ENCODE assay signal across 2 cellular contexts in the genomic region with DNA sequence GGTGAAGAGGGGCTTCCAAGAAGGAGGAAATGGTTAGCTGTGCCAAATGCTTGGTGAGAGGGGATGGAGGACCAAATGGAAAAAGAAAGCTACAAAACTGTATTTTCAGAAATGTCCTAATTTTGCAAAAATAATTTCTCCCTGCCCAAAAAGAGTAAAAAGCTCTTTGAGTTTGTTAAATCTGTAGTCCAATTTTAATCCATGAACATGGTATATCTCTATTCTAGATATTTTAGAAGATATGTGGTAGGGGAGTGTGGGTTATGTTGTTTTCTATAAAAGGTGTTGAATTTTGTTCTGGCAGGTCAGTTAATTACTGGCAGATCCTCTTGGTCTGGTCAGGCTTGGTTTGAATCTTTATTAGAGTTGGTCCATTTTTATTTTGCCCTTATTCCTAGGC.
TF ChIP-seq lines count a peak whose summit lies in the region.

No MANE protein-coding gene starts in this region.

TF ChIP-seq in GM23338, 12 proteins besides CTCF, POLR2A, EP300 and RAD21 (continues in another document):
- TF ChIP-seq, protein P1, sequence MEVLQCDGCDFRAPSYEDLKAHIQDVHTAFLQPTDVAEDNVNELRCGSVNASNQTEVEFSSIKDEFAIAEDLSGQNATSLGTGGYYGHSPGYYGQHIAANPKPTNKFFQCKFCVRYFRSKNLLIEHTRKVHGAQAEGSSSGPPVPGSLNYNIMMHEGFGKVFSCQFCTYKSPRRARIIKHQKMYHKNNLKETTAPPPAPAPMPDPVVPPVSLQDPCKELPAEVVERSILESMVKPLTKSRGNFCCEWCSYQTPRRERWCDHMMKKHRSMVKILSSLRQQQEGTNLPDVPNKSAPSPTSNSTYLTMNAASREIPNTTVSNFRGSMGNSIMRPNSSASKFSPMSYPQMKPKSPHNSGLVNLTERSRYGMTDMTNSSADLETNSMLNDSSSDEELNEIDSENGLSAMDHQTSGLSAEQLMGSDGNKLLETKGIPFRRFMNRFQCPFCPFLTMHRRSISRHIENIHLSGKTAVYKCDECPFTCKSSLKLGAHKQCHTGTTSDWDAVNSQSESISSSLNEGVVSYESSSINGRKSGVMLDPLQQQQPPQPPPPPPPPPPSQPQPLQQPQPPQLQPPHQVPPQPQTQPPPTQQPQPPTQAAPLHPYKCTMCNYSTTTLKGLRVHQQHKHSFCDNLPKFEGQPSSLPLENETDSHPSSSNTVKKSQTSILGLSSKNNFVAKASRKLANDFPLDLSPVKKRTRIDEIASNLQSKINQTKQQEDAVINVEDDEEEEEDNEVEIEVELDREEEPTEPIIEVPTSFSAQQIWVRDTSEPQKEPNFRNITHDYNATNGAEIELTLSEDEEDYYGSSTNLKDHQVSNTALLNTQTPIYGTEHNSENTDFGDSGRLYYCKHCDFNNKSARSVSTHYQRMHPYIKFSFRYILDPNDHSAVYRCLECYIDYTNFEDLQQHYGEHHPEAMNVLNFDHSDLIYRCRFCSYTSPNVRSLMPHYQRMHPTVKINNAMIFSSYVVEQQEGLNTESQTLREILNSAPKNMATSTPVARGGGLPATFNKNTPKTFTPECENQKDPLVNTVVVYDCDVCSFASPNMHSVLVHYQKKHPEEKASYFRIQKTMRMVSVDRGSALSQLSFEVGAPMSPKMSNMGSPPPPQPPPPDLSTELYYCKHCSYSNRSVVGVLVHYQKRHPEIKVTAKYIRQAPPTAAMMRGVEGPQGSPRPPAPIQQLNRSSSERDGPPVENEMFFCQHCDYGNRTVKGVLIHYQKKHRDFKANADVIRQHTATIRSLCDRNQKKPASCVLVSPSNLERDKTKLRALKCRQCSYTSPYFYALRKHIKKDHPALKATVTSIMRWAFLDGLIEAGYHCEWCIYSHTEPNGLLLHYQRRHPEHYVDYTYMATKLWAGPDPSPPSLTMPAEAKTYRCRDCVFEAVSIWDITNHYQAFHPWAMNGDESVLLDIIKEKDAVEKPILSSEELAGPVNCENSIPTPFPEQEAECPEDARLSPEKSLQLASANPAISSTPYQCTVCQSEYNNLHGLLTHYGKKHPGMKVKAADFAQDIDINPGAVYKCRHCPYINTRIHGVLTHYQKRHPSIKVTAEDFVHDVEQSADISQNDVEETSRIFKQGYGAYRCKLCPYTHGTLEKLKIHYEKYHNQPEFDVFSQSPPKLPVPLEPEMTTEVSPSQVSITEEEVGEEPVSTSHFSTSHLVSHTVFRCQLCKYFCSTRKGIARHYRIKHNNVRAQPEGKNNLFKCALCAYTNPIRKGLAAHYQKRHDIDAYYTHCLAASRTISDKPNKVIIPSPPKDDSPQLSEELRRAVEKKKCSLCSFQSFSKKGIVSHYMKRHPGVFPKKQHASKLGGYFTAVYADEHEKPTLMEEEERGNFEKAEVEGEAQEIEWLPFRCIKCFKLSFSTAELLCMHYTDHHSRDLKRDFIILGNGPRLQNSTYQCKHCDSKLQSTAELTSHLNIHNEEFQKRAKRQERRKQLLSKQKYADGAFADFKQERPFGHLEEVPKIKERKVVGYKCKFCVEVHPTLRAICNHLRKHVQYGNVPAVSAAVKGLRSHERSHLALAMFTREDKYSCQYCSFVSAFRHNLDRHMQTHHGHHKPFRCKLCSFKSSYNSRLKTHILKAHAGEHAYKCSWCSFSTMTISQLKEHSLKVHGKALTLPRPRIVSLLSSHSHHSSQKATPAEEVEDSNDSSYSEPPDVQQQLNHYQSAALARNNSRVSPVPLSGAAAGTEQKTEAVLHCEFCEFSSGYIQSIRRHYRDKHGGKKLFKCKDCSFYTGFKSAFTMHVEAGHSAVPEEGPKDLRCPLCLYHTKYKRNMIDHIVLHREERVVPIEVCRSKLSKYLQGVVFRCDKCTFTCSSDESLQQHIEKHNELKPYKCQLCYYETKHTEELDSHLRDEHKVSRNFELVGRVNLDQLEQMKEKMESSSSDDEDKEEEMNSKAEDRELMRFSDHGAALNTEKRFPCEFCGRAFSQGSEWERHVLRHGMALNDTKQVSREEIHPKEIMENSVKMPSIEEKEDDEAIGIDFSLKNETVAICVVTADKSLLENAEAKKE (CRISPR knock-in tag; IDR thresholded peaks at IDR 0.05), result no peak
- TF ChIP-seq ZNF331 (CRISPR knock-in tag; IDR thresholded peaks at IDR 0.05; ENCODE audit: low read depth), result no peak
- no peak for TF ChIP-seq JUNB (IDR thresholded peaks at IDR 0.05; ENCODE audit: unreplicated experiment)
- no peak for TF ChIP-seq ZNF114 (CRISPR knock-in tag; IDR thresholded peaks at IDR 0.05)
- no peak for TF ChIP-seq CREB1 (CRISPR knock-in tag; IDR thresholded peaks at IDR 0.05; ENCODE audit: low read depth)
- TF ChIP-seq ETS1 (IDR thresholded peaks at IDR 0.05), result no peak
- TF ChIP-seq STAT1 (IDR thresholded peaks at IDR 0.05; ENCODE audit: unreplicated experiment), result no peak
- no peak for TF ChIP-seq NANOG (IDR thresholded peaks at IDR 0.05; ENCODE audit: borderline replicate concordance)
- no peak for TF ChIP-seq EZH2 (IDR thresholded peaks at IDR 0.05; ENCODE audit: low read depth, unreplicated experiment)
- TF ChIP-seq, protein P2, sequence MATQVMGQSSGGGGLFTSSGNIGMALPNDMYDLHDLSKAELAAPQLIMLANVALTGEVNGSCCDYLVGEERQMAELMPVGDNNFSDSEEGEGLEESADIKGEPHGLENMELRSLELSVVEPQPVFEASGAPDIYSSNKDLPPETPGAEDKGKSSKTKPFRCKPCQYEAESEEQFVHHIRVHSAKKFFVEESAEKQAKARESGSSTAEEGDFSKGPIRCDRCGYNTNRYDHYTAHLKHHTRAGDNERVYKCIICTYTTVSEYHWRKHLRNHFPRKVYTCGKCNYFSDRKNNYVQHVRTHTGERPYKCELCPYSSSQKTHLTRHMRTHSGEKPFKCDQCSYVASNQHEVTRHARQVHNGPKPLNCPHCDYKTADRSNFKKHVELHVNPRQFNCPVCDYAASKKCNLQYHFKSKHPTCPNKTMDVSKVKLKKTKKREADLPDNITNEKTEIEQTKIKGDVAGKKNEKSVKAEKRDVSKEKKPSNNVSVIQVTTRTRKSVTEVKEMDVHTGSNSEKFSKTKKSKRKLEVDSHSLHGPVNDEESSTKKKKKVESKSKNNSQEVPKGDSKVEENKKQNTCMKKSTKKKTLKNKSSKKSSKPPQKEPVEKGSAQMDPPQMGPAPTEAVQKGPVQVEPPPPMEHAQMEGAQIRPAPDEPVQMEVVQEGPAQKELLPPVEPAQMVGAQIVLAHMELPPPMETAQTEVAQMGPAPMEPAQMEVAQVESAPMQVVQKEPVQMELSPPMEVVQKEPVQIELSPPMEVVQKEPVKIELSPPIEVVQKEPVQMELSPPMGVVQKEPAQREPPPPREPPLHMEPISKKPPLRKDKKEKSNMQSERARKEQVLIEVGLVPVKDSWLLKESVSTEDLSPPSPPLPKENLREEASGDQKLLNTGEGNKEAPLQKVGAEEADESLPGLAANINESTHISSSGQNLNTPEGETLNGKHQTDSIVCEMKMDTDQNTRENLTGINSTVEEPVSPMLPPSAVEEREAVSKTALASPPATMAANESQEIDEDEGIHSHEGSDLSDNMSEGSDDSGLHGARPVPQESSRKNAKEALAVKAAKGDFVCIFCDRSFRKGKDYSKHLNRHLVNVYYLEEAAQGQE (IDR thresholded peaks at IDR 0.05; ENCODE audit: unreplicated experiment), result no peak

TF ChIP-seq in IMR-90, 13 proteins besides CTCF, POLR2A, EP300 and RAD21:
- TF ChIP-seq MAZ (IDR thresholded peaks at IDR 0.05; ENCODE audit: borderline replicate concordance, low read depth, low read length) (no peak), MAFK (IDR thresholded peaks at IDR 0.05; ENCODE audit: low read depth, low read length) (no peak), SMC3 (IDR thresholded peaks at IDR 0.05; ENCODE audit: low read depth, low read length) (no peak), CHD1 (IDR thresholded peaks at IDR 0.05; ENCODE audit: low read depth, low read length) (no peak), NFE2L2 (IDR thresholded peaks at IDR 0.05; ENCODE audit: low read depth, low read length) (no peak), ELK1 (IDR thresholded peaks at IDR 0.05; ENCODE audit: borderline replicate concordance, low read depth, low read length) (no peak), RFX5 (IDR thresholded peaks at IDR 0.05; ENCODE audit: low read depth, low read length) (no peak), MXI1 (IDR thresholded peaks at IDR 0.05; ENCODE audit: borderline replicate concordance, low read depth, low read length) (no peak), CEBPB (IDR thresholded peaks at IDR 0.05; ENCODE audit: low read depth, low read length) (no peak), FOS (IDR thresholded peaks at IDR 0.05; ENCODE audit: low read depth, low read length) (no peak), RCOR1 (IDR thresholded peaks at IDR 0.05; ENCODE audit: insufficient replicate concordance, low read length) (no peak), BHLHE40 (IDR thresholded peaks at IDR 0.05; ENCODE audit: low read depth, low read length) (no peak)
- TF ChIP-seq, protein P3, sequence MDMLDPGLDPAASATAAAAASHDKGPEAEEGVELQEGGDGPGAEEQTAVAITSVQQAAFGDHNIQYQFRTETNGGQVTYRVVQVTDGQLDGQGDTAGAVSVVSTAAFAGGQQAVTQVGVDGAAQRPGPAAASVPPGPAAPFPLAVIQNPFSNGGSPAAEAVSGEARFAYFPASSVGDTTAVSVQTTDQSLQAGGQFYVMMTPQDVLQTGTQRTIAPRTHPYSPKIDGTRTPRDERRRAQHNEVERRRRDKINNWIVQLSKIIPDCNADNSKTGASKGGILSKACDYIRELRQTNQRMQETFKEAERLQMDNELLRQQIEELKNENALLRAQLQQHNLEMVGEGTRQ (IDR thresholded peaks at IDR 0.05; ENCODE audit: low read depth, low read length), result no peak
